In the genomic region with DNA sequence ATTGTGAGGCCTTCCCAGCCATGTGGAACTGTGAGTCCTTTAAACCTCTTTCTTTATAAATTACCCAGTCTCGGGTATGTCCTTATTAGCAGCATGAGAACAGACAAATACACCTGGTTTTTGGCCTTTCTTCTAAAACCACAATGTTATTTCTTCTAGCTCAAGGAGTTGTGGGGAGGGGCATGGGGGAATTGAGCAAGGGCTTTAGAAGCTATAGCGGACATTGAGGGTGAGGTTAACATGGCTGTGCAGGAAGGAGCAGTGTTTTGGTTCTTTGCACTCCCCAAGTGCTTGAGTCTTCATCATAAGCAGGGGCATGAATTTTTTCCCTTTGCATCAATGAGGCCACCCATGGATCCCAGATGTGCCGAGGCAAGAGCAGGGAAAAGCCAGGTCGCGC, we compare ENCODE assay signal across 18 cellular contexts.
DNase-seq lines count a peak whose midpoint lies in the region; ATAC-seq and TF ChIP-seq lines count a peak whose summit lies in the region.
"Had no signal": no experiment of that assay in that cellular context is flagged by ENCODE, and none has a peak within 500 bp of the region (broad histone marks: within the 10 kb centered on the region; RNA-seq: fewer than 3 reads in every experiment).

No MANE protein-coding gene starts in this region.

- H3K36me3 ChIP-seq in DND-41 (ENCODE audit: insufficient read depth, low read length) (no peaks in the 10 kb centered on the region), left lung (no peaks in the 10 kb centered on the region), neural progenitor cell (no peaks in the 10 kb centered on the region)
- H3K36me3 ChIP-seq: BE2C had no signal

- H2AFZ ChIP-seq in DND-41 (ENCODE audit: low read depth, low read length) (0 out of 2 replicates have a peak overlapping the region, but pooled peaks have one; percentile 14), neural progenitor cell (replicated peaks) (no peak overlapping the region)
- H2AFZ ChIP-seq: GM23338 had no signal

- no peaks in the 10 kb centered on the region for H3K4me1 Mint-ChIP-seq in neural progenitor cell
- H3K4me1 Mint-ChIP-seq in activated T-cell treated with anti-CD3 and anti-CD28 coated beads, Interleukin-2, amount 50 U/mL, for 72 hours (ENCODE audit: low read depth), result peaks cover 11% of the 10 kb centered on the region
- H3K4me1 Mint-ChIP-seq: CD8-positive, alpha-beta memory T cell had no signal

- H3K36me3 Mint-ChIP-seq in neural progenitor cell, result no peaks in the 10 kb centered on the region
- no peaks in the 10 kb centered on the region for H3K36me3 Mint-ChIP-seq in activated T-cell treated with anti-CD3 and anti-CD28 coated beads, Interleukin-2, amount 50 U/mL, for 72 hours (ENCODE audit: insufficient read depth in 2 of 2)
- H3K36me3 Mint-ChIP-seq: CD4-positive, CD25-positive, alpha-beta regulatory T cell had no signal

- H3K9ac ChIP-seq in DND-41 (ENCODE audit: low read depth, low read length) (no peak overlapping the region), neural progenitor cell (no peak overlapping the region)

- H3K9me3 Mint-ChIP-seq in neural progenitor cell, result peaks cover 5% of the 10 kb centered on the region
- peaks cover 0 to 6% of the 10 kb centered on the region in 2 donors for H3K9me3 Mint-ChIP-seq in activated T-cell treated with anti-CD3 and anti-CD28 coated beads, Interleukin-2, amount 50 U/mL, for 72 hours

- intact Hi-C loops in left lung (cut with DNase I), result no loop called here

- ATAC-seq in DND-41 (ENCODE audit: insufficient read depth, low read depth), result peak; percentile 91
- ATAC-seq in left lung, result peak; percentile 75
- no peak for ATAC-seq in activated T-cell treated with anti-CD3 and anti-CD28 coated beads, Interleukin-2, amount 50 U/mL, for 72 hours (replicated peaks in 1 of 2)
- no peak for ATAC-seq in GM21723 (IDR thresholded peaks at IDR 0.05; ENCODE audit: unreplicated experiment)
- no peak for ATAC-seq in GM18519 (IDR thresholded peaks at IDR 0.05; ENCODE audit: low FRiP score, unreplicated experiment)
- ATAC-seq: GM23338 had no signal

- H3K27me3 Mint-ChIP-seq in neural progenitor cell (ENCODE audit: insufficient read depth, low read depth), result peaks cover 10% of the 10 kb centered on the region
- H3K27me3 Mint-ChIP-seq in activated T-cell treated with anti-CD3 and anti-CD28 coated beads, Interleukin-2, amount 50 U/mL, for 72 hours (ENCODE audit: low read depth), result no peaks in the 10 kb centered on the region

- TF ChIP-seq CTCF in DND-41 (IDR thresholded peaks at IDR 0.05; ENCODE audit: borderline replicate concordance, extremely low read depth, low read length, poor library complexity, severe bottlenecking) (no peak), left lung (IDR thresholded peaks at IDR 0.05) (no peak), neural progenitor cell (IDR thresholded peaks at IDR 0.05) (no peak)

- H3K27me3 ChIP-seq in DND-41 (ENCODE audit: insufficient read depth, low read length, poor library complexity) (no peaks in the 10 kb centered on the region), left lung (no peaks in the 10 kb centered on the region), neural progenitor cell (no peaks in the 10 kb centered on the region)

- H3K4me2 ChIP-seq in DND-41 (ENCODE audit: insufficient read depth, low read length) (no peak overlapping the region), neural progenitor cell (no peak overlapping the region)
- H3K4me2 ChIP-seq: GM23338 had no signal

- H3K4me1 ChIP-seq in DND-41 (ENCODE audit: insufficient read depth, low read length), result peaks cover 28% of the 10 kb centered on the region
- peaks cover 0 to 4% of the 10 kb centered on the region in 2 donors for H3K4me1 ChIP-seq in left lung
- H3K4me1 ChIP-seq in neural progenitor cell, result peaks cover 2% of the 10 kb centered on the region

- H3K4me3 ChIP-seq in DND-41 (ENCODE audit: low read depth in 1 of 2, low read length in 2 of 2) (no peak overlapping the region), left lung (no peak overlapping the region), neural progenitor cell (no peak overlapping the region)
- no peak overlapping the region for H3K4me3 ChIP-seq in Jurkat, Clone E6-1 (ENCODE audit: low read length)
- H3K4me3 ChIP-seq: GM23338 had no signal

- no peaks in the 10 kb centered on the region for H4K20me1 ChIP-seq in DND-41 (ENCODE audit: insufficient read depth, low read length)
- no peaks in the 10 kb centered on the region for H4K20me1 ChIP-seq in neural progenitor cell (ENCODE audit: low read depth)

- H3K79me2 ChIP-seq in DND-41 (ENCODE audit: insufficient read depth, low read length) (no peaks in the 10 kb centered on the region), neural progenitor cell (ENCODE audit: low read depth) (no peaks in the 10 kb centered on the region)

- H3K27ac Mint-ChIP-seq in neural progenitor cell, result peak overlapping the region; percentile 21
- no peak overlapping the region for H3K27ac Mint-ChIP-seq in activated T-cell treated with anti-CD3 and anti-CD28 coated beads, Interleukin-2, amount 50 U/mL, for 72 hours
- H3K27ac Mint-ChIP-seq: CD4-positive, CD25-positive, alpha-beta regulatory T cell; CD8-positive, alpha-beta memory T cell; GM23338 had no signal

- no peaks in the 10 kb centered on the region for H3K9me3 ChIP-seq in DND-41 (ENCODE audit: insufficient read depth, low read length, severe bottlenecking)
- peaks cover 0 to 6% of the 10 kb centered on the region in 2 donors for H3K9me3 ChIP-seq in left lung
- H3K9me3 ChIP-seq in neural progenitor cell (ENCODE audit: low read depth), result no peaks in the 10 kb centered on the region
- H3K9me3 ChIP-seq: BE2C had no signal

- H3K4me3 Mint-ChIP-seq in neural progenitor cell, result no peak overlapping the region
- H3K4me3 Mint-ChIP-seq in activated T-cell treated with anti-CD3 and anti-CD28 coated beads, Interleukin-2, amount 50 U/mL, for 72 hours, result no peak overlapping the region
- H3K4me3 Mint-ChIP-seq: CD8-positive, alpha-beta memory T cell; GM23338 had no signal

- DNase-seq in DND-41 (peak; percentile 71), left lung (no peak), neural progenitor cell (ENCODE audit: low spot score) (no peak)
- peak; percentile 39 for DNase-seq in Jurkat, Clone E6-1 (ENCODE audit: low read depth, low spot score)
- DNase-seq in activated T-cell treated with anti-CD3 and anti-CD28 coated beads, Interleukin-2, amount 50 U/mL, for 72 hours, result no peak
- DNase-seq: ACHN; BE2C; C1 segment of cervical spinal cord; CD4-positive, CD25-positive, alpha-beta regulatory T cell; CD8-positive, alpha-beta memory T cell; COR-L47; DMS 273 treated with DMSO at 0.1 percent for 48 hours; DMS53; HCEC 1CT; IMR-90 had no signal

- H3F3A ChIP-seq in neural progenitor cell (ENCODE audit: low read depth), result no peaks in the 10 kb centered on the region

- H3K27ac ChIP-seq in DND-41 (ENCODE audit: low read length) (peak overlapping the region; percentile 22), left lung (no peak overlapping the region), neural progenitor cell (no peak overlapping the region)

Comparison
In these comparisons a context has a peak if more than half of its experiments do, and no peak if none do; other contexts are left out.
1. ATAC-seq: peak in DND-41 (single experiment) and left lung (single experiment); none in activated T-cell treated with anti-CD3 and anti-CD28 coated beads, Interleukin-2, amount 50 U/mL, for 72 hours (0 of 2), GM21723 (single experiment) and GM18519 (single experiment).
2. DNase-seq: peak in DND-41 (single experiment) and Jurkat, Clone E6-1 (single experiment); none in left lung (0 of 2), neural progenitor cell (single experiment) and activated T-cell treated with anti-CD3 and anti-CD28 coated beads, Interleukin-2, amount 50 U/mL, for 72 hours (0 of 2).